ENCODE assay signal across 12 cellular contexts in the genomic region with DNA sequence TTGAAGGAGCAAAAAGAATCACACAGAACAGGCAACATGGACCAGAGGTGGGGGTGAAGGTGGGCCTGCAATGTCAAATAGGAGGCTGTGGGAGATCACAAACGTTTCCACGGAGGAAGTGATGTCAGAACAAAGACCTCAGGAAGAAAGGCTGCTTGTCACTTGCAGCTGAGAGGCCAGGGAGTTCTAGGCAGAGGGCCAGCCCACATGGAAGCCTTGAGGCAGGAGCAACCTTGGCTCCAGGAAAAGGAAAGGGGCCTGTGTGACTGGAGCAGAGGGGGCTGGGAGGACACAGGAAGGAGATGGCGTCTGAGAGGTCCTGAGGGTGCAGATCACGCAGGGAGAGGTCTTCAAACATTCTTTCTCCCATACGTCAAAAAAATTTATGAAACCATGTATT. TPM values are rescaled to one million over a fixed set of nuclear protein-coding genes. Genes with fewer than 3 reads are reported as not detected.
DNase-seq lines count a peak whose midpoint lies in the region; ATAC-seq and TF ChIP-seq lines count a peak whose summit lies in the region.
"Had no signal": no experiment of that assay in that cellular context is flagged by ENCODE, and none has a peak within 500 bp of the region (broad histone marks: within the 10 kb centered on the region; RNA-seq: fewer than 3 reads in every experiment).

No MANE protein-coding gene starts in this region.

- DNase-seq in amygdala (lab: John Stamatoyannopoulos, UW) = peak in 45 of 56 donors; percentile 1 to 85 (median 36)
- DNase-seq in esophagus squamous epithelium (lab: John Stamatoyannopoulos, UW) = no peak
- DNase-seq in right lobe of liver = peak; percentile 58 to 73 (median 70)
- DNase-seq in substantia nigra (lab: John Stamatoyannopoulos, UW) = peak in 38 of 49 donors; percentile 4 to 65 (median 35)
- DNase-seq in T-helper 2 cell treated with Interferon-gamma antibody and Interleukin-4, amounts not matched to agents 5 μg/mL and 100 μg/mL, for 36 hours (ENCODE audit: low spot score) = no peak
- DNase-seq: activated CD4-positive, alpha-beta T cell treated with anti-CD3 and anti-CD28 coated beads, Interleukin-2, amount 50 U/mL, for 4 hours; activated gamma-delta T cell; CD8-positive, alpha-beta memory T cell; GM23248; NCI-H146 had no signal

- 58% methylated on average over 5 of the region's 5 CpGs for WGBS in esophagus squamous epithelium, 2 donors
- 59% methylated on average over 5 of the region's 5 CpGs for WGBS in right lobe of liver (ENCODE audit: insufficient coverage, low coverage, low lambda C conversion rate, missing lambda C conversion rate)

- peaks cover 0 to under 1% (median 0%) of the 10 kb centered on the region in 3 donors for H3K9me3 ChIP-seq in esophagus squamous epithelium
- no peaks in the 10 kb centered on the region for H3K9me3 ChIP-seq in right lobe of liver

- H3K9me3 Mint-ChIP-seq in T-helper 2 cell treated with Interferon-gamma antibody and Interleukin-4, amounts not matched to agents 5 μg/mL and 100 μg/mL, for 36 hours = peaks cover 54% of the 10 kb centered on the region

- H3K4me3 Mint-ChIP-seq in T-helper 2 cell treated with Interferon-gamma antibody and Interleukin-4, amounts not matched to agents 5 μg/mL and 100 μg/mL, for 36 hours = no peak overlapping the region
- H3K4me3 Mint-ChIP-seq: CD8-positive, alpha-beta memory T cell had no signal

- H3K27ac ChIP-seq in esophagus squamous epithelium = peak overlapping the region in 3 of 4 donors; percentile 1 to 52 (median 39)
- H3K27ac ChIP-seq in right lobe of liver = peak overlapping the region; percentile 13 to 36 (median 34)
- peak overlapping the region; percentile 40 for H3K27ac ChIP-seq in substantia nigra (ENCODE audit: low read depth, low read length, poor library complexity, severe bottlenecking)
- H3K27ac ChIP-seq: GM23248 had no signal

- ATAC-seq in right lobe of liver (peak; percentile 78 to 92 (median 88)), GM18907 (IDR thresholded peaks at IDR 0.05; ENCODE audit: unreplicated experiment) (no peak), HG03460 (IDR thresholded peaks at IDR 0.05; ENCODE audit: unreplicated experiment) (no peak)

- H3K4me1 Mint-ChIP-seq in T-helper 2 cell treated with Interferon-gamma antibody and Interleukin-4, amounts not matched to agents 5 μg/mL and 100 μg/mL, for 36 hours (ENCODE audit: low read depth) = peaks cover 1% of the 10 kb centered on the region

- H3K27me3 Mint-ChIP-seq in T-helper 2 cell treated with Interferon-gamma antibody and Interleukin-4, amounts not matched to agents 5 μg/mL and 100 μg/mL, for 36 hours (ENCODE audit: low read depth) = no peaks in the 10 kb centered on the region
- H3K27me3 Mint-ChIP-seq: CD8-positive, alpha-beta memory T cell had no signal

- H3K36me3 Mint-ChIP-seq in T-helper 2 cell treated with Interferon-gamma antibody and Interleukin-4, amounts not matched to agents 5 μg/mL and 100 μg/mL, for 36 hours (ENCODE audit: low read depth) = peaks cover 97% of the 10 kb centered on the region

- intact Hi-C loops in esophagus squamous epithelium (cut with DNase I) = no loop called here
- intact Hi-C loops in right lobe of liver (cut with DNase I) = no loop called here

- TF ChIP-seq POLR2A in esophagus squamous epithelium (IDR thresholded peaks at IDR 0.05) (no peak), right lobe of liver (IDR thresholded peaks at IDR 0.05) (no peak)

- no peak overlapping the region for H3K27ac Mint-ChIP-seq in T-helper 2 cell treated with Interferon-gamma antibody and Interleukin-4, amounts not matched to agents 5 μg/mL and 100 μg/mL, for 36 hours

- H3K4me1 ChIP-seq in esophagus squamous epithelium = no peaks in the 10 kb centered on the region
- no peaks in the 10 kb centered on the region for H3K4me1 ChIP-seq in right lobe of liver

- H3K4me3 ChIP-seq in esophagus squamous epithelium (no peak overlapping the region), right lobe of liver (no peak overlapping the region)
- H3K4me3 ChIP-seq: GM23248 had no signal

- H3K36me3 ChIP-seq in esophagus squamous epithelium (peaks cover 22 to 100% (median 35%) of the 10 kb centered on the region in 3 donors), right lobe of liver (peaks cover 5 to 26% (median 21%) of the 10 kb centered on the region in 4 donors)

- TF ChIP-seq CTCF in esophagus squamous epithelium (IDR thresholded peaks at IDR 0.05) (no peak), right lobe of liver (IDR thresholded peaks at IDR 0.05) (no peak)

- H3K27me3 ChIP-seq in esophagus squamous epithelium (no peaks in the 10 kb centered on the region), right lobe of liver (no peaks in the 10 kb centered on the region)

RNA-seq across cellular contexts. Expression of gene ZNF160, which starts 16.3 kb away (rescaled TPM):
- total RNA-seq in esophagus squamous epithelium (10 to 100 TPM; 11.7 to 36.6 (median 13.5) TPM), right lobe of liver (10 to 100 TPM in 5 of 6 experiments, 1 to 10 TPM in 1; 6.6 to 18.9 (median 13.9) TPM)

RNA-seq across cellular contexts. Expression of gene ERVV-2, which starts 42.4 kb away (rescaled TPM):
- not detected for total RNA-seq in esophagus squamous epithelium
- not detected for total RNA-seq in right lobe of liver
- total RNA-seq: CD8-positive, alpha-beta memory T cell; GM23248 had no signal

RNA-seq across cellular contexts. Expression of gene ZNF415, which starts 45.8 kb away (rescaled TPM):
- total RNA-seq in esophagus squamous epithelium (1 to 10 TPM in 2 of 4 donors, under 1 TPM in 2; 0.26 to 4.6 (median 1.3) TPM), right lobe of liver (1 to 10 TPM in 1 of 6 experiments, under 1 TPM in 5; 0.12 to 1.3 (median 0.47) TPM)

Comparison
In these comparisons a context has a peak if more than half of its experiments do, and no peak if none do; other contexts are left out.
1. DNase-seq: peak in amygdala (45 of 56), right lobe of liver (3 of 3) and substantia nigra (38 of 49); none in esophagus squamous epithelium (single experiment) and T-helper 2 cell treated with Interferon-gamma antibody and Interleukin-4, amounts not matched to agents 5 μg/mL and 100 μg/mL, for 36 hours (single experiment).
2. ATAC-seq: peak in right lobe of liver (4 of 4); none in GM18907 (single experiment) and HG03460 (single experiment).
3. Peak in every context shown above with its lines, with median percentiles within 50 percentile points of each other: H3K27ac ChIP-seq.